Comparison of ENCODE assay signal across 8 cellular contexts in genomic region chr1:86389315-86389714, GRCh38. TPM values are rescaled to one million over a fixed set of nuclear protein-coding genes. Genes with fewer than 3 reads are reported as not detected.
DNase-seq lines count a peak whose midpoint lies in the region; ATAC-seq and TF ChIP-seq lines count a peak whose summit lies in the region.

No MANE protein-coding gene starts in this region.

- no peak overlapping the region for H3K4me3 Mint-ChIP-seq in endothelial cell (ENCODE audit: unreplicated experiment)

- no peaks in the 10 kb centered on the region for H3K36me3 Mint-ChIP-seq in endothelial cell (ENCODE audit: low read depth, unreplicated experiment)

- DNase-seq in endothelial cell (ENCODE audit: low spot score) (no peak), hypothalamus (lab: John Stamatoyannopoulos, UW) (no peak), left colon (no peak), CD1c-positive myeloid dendritic cell (ENCODE audit: extremely low spot score) (no peak)
- no peak for DNase-seq in activated CD8-positive, alpha-beta memory T cell treated with anti-CD3 and anti-CD28 coated beads, Interleukin-2, amount 50 U/mL, for 4 hours

- no peak for TF ChIP-seq CTCF in endothelial cell (IDR thresholded peaks at IDR 0.05; ENCODE audit: unreplicated experiment)

- peaks cover 13% of the 10 kb centered on the region for H3K4me1 Mint-ChIP-seq in endothelial cell (ENCODE audit: unreplicated experiment)

- no peaks in the 10 kb centered on the region for H3K9me3 Mint-ChIP-seq in endothelial cell (ENCODE audit: unreplicated experiment)

- ATAC-seq in GM18517 (IDR thresholded peaks at IDR 0.05; ENCODE audit: unreplicated experiment), result peak; percentile 91
- peak; percentile 82 for ATAC-seq in GM21526 (IDR thresholded peaks at IDR 0.05; ENCODE audit: low FRiP score, unreplicated experiment)
- ATAC-seq in HG03439 (IDR thresholded peaks at IDR 0.05; ENCODE audit: unreplicated experiment), result peak; percentile 83
- ATAC-seq in left colon, result no peak

- H3K27ac Mint-ChIP-seq in endothelial cell (ENCODE audit: unreplicated experiment), result peak overlapping the region; percentile 68

- intact Hi-C loops in left colon (cut with DNase I, micrococcal nuclease), result no loop called here

- no peaks in the 10 kb centered on the region for H3K27me3 Mint-ChIP-seq in endothelial cell (ENCODE audit: unreplicated experiment)

RNA-seq across cellular contexts. Expression of gene ODF2L, which starts 6.8 kb away (rescaled TPM):
- 84.5 TPM for total RNA-seq in endothelial cell (ENCODE audit: unreplicated experiment)
- total RNA-seq in left colon, result 10 to 100 TPM; 33.0 to 49.9 TPM

RNA-seq across cellular contexts. Expression of gene CLCA2, which starts 34.7 kb away (rescaled TPM):
- total RNA-seq in endothelial cell (ENCODE audit: unreplicated experiment), result not detected
- total RNA-seq in left colon, result 1 to 10 TPM in 1 of 2 donors, under 1 TPM in 1; 0.79 to 1.2 TPM
